In genomic region chr10:114851336-114851735, GRCh38 we compare ENCODE assay signal across 25 cellular contexts. TPM values are rescaled to one million over a fixed set of nuclear protein-coding genes. Genes with fewer than 3 reads are reported as not detected.
DNase-seq lines count a peak whose midpoint lies in the region; ATAC-seq, FAIRE-seq and TF ChIP-seq lines count a peak whose summit lies in the region.
"Had no signal": no experiment of that assay in that cellular context is flagged by ENCODE, and none has a peak within 500 bp of the region (broad histone marks: within the 10 kb centered on the region; RNA-seq: fewer than 3 reads in every experiment).

No MANE protein-coding gene starts in this region.

- H3K4me1 ChIP-seq in liver (ENCODE audit: control insufficient read depth in 4 of 4, insufficient read depth in 4 of 4, low read length in 3 of 4): peaks cover 5 to 28% (median 9%) of the 10 kb centered on the region in 4 donors
- H3K4me1 ChIP-seq in HepG2 (ENCODE audit: insufficient read depth, low read length): 0 out of 2 replicates have a peak, but pooled peaks cover 8% of the 10 kb centered on the region
- peaks cover 0 to 8% (median 0%) of the 10 kb centered on the region in 4 donors for H3K4me1 ChIP-seq in right lobe of liver
- H3K4me1 ChIP-seq in small intestine (ENCODE audit: control insufficient read depth in 2 of 2, insufficient read depth in 1 of 2, low read depth in 1 of 2, low read length in 1 of 2): no peaks in the 10 kb centered on the region
- H3K4me1 ChIP-seq in right atrium auricular region: peaks cover 0 to under 1% of the 10 kb centered on the region in 2 donors
- H3K4me1 ChIP-seq: BLaER1 treated with 17β-estradiol and CSF1 and Interleukin-3, amounts not matched to agents 10 nM and 100 nM had no signal

- H3K36me3 ChIP-seq in liver (ENCODE audit: control insufficient read depth in 4 of 4, insufficient read depth in 3 of 4, low read depth in 1 of 4, low read length in 3 of 4) (peaks cover 4 to 32% (median 28%) of the 10 kb centered on the region in 4 donors), HepG2 (replicated peaks in 1 of 2; ENCODE audit: control insufficient read depth in 1 of 2, insufficient read depth in 2 of 2, low read length in 2 of 2) (peaks cover 6 to 53% of the 10 kb centered on the region in 2 experiments; a peak in 4 of 5 replicates), right lobe of liver (peaks cover 0 to 69% (median 24%) of the 10 kb centered on the region in 4 donors), small intestine (ENCODE audit: control insufficient read depth in 2 of 2, insufficient read depth in 2 of 2, low read length in 2 of 2) (peaks cover 0 to 28% of the 10 kb centered on the region in 2 donors), right atrium auricular region (peaks cover 67% of the 10 kb centered on the region)

- TF ChIP-seq EP300 in HepG2 (IDR thresholded peaks at IDR 0.05; ENCODE audit: low read depth in 2 of 2, low read length in 2 of 2): no peak
- TF ChIP-seq EP300 in HepG2 (CRISPR knock-in tag; IDR thresholded peaks at IDR 0.05; ENCODE audit: borderline replicate concordance): no peak

- H3K27ac Mint-ChIP-seq in endothelial cell (ENCODE audit: unreplicated experiment): no peak overlapping the region
- H3K27ac Mint-ChIP-seq: B cell; CD4-positive, alpha-beta T cell; CD8-positive, alpha-beta T cell had no signal

- H3K4me2 ChIP-seq in HepG2 (ENCODE audit: low read depth, low read length): no peak overlapping the region
- H3K4me2 ChIP-seq: BLaER1 treated with 17β-estradiol and CSF1 and Interleukin-3, amounts not matched to agents 10 nM and 100 nM had no signal

- no peak for FAIRE-seq in HepG2 (lab: Jason Lieb, UNC)
- FAIRE-seq in small intestine (lab: Jason Lieb, UNC): no peak
- FAIRE-seq: A204.1, D721Med, G401.6, GM12891, GM19239 had no signal

- in situ Hi-C loops in HepG2 (cut with HindIII; ENCODE audit: extremely low pct_ligation_motif_present, low pct_unique_long_range_greater_than_20kb): no loop called here

- 41% methylated on average over 2 of the region's 2 CpGs for WGBS in liver
- 74% methylated on average over 2 of the region's 2 CpGs for WGBS in HepG2 (ENCODE audit: low lambda C conversion rate)
- 46% methylated on average over 2 of the region's 2 CpGs for WGBS in right lobe of liver (ENCODE audit: insufficient coverage, low coverage, low lambda C conversion rate, missing lambda C conversion rate)
- 50 to 72% (median 59%) methylated on average over 2 of the region's 2 CpGs for WGBS in small intestine, 3 donors

- H3K79me2 ChIP-seq in HepG2 (ENCODE audit: insufficient read depth, low read length): no peaks in the 10 kb centered on the region

- H3K4me1 Mint-ChIP-seq in endothelial cell (ENCODE audit: unreplicated experiment): no peaks in the 10 kb centered on the region
- H3K4me1 Mint-ChIP-seq: B cell had no signal

- H3K9me3 ChIP-seq in liver (ENCODE audit: control insufficient read depth in 4 of 4, low read length in 3 of 4) (no peaks in the 10 kb centered on the region), HepG2 (ENCODE audit: low read length) (no peaks in the 10 kb centered on the region), right lobe of liver (no peaks in the 10 kb centered on the region), small intestine (ENCODE audit: control insufficient read depth, low read depth) (no peaks in the 10 kb centered on the region), right atrium auricular region (no peaks in the 10 kb centered on the region)
- H3K9me3 ChIP-seq: Caco-2 had no signal

- POLR2A ChIA-PET in HepG2 (lab: Yijun Ruan, JAX): no interaction called here

- intact Hi-C loops in HepG2 (cut with micrococcal nuclease; ENCODE audit: unreplicated experiment) (no loop called here), right lobe of liver (cut with DNase I) (no loop called here)

- no peak for TF ChIP-seq RAD21 in liver (IDR thresholded peaks at IDR 0.05)
- no peak for TF ChIP-seq RAD21 in HepG2 (CRISPR knock-in tag; IDR thresholded peaks at IDR 0.05)

- no peak overlapping the region for H3K9ac ChIP-seq in liver (ENCODE audit: low read depth in 1 of 2, low read length in 2 of 2)
- no peak overlapping the region for H3K9ac ChIP-seq in HepG2 (ENCODE audit: insufficient read depth, low read depth, low read length)
- H3K9ac ChIP-seq: BLaER1 treated with 17β-estradiol and CSF1 and Interleukin-3, amounts not matched to agents 10 nM and 100 nM had no signal

- DNase-seq in HepG2 (ENCODE audit: low spot score): no peak
- DNase-seq in endothelial cell (ENCODE audit: low spot score): no peak
- DNase-seq in right lobe of liver: no peak
- DNase-seq in small intestine: peak; percentile 11
- DNase-seq in right atrium auricular region (ENCODE audit: low spot score): no peak
- no peak for DNase-seq in AG08396 (ENCODE audit: low spot score)
- DNase-seq: 8988T; ACHN; AML-193; Caco-2; Calu3; CD4-positive, alpha-beta T cell; CD8-positive, alpha-beta T cell; DMS79 treated with DMSO at 0.1 percent for 48 hours; GF-D8 had no signal

- CTCF ChIA-PET in HepG2 (lab: Yijun Ruan, JAX; ENCODE audit: low intra/inter-chr PET ratio, low total read pairs): no interaction called here

- peaks cover 39% of the 10 kb centered on the region for H3K36me3 Mint-ChIP-seq in endothelial cell (ENCODE audit: low read depth, unreplicated experiment)

- TF ChIP-seq POLR2A in HepG2 (IDR thresholded peaks at IDR 0.05; ENCODE audit: insufficient read depth in 1 of 2, low read depth in 2 of 2, low read length in 2 of 2) (no peak), right lobe of liver (IDR thresholded peaks at IDR 0.05) (no peak)

- H2AFZ ChIP-seq in HepG2 (ENCODE audit: low read length): no peak overlapping the region

- no TSS peak for BruUV-seq in HepG2 (replicated peaks; lab: Mats Ljungman, UMichigan)

- H3K9me3 Mint-ChIP-seq in endothelial cell (ENCODE audit: unreplicated experiment): no peaks in the 10 kb centered on the region
- H3K9me3 Mint-ChIP-seq: CD4-positive, alpha-beta T cell; CD8-positive, alpha-beta T cell had no signal

- H4K20me1 ChIP-seq in HepG2 (ENCODE audit: insufficient read depth, low read length): no peaks in the 10 kb centered on the region
- H4K20me1 ChIP-seq: BLaER1 treated with 17β-estradiol and CSF1 and Interleukin-3, amounts not matched to agents 10 nM and 100 nM had no signal

- TF ChIP-seq CTCF in liver (IDR thresholded peaks at IDR 0.05; ENCODE audit: low read depth, low read length, missing input control) (no peak), HepG2 (CRISPR knock-in tag; IDR thresholded peaks at IDR 0.05) (no peak), endothelial cell (IDR thresholded peaks at IDR 0.05; ENCODE audit: unreplicated experiment) (no peak), right lobe of liver (IDR thresholded peaks at IDR 0.05) (no peak), right atrium auricular region (IDR thresholded peaks at IDR 0.05) (no peak)

- H3K4me3 ChIP-seq in liver (ENCODE audit: low read depth in 1 of 3, low read length in 3 of 3) (no peak overlapping the region), HepG2 (replicated peaks in 1 of 3; ENCODE audit: insufficient read depth in 1 of 3, low read depth in 2 of 3, low read length in 3 of 3) (no peak overlapping the region), right lobe of liver (no peak overlapping the region), small intestine (ENCODE audit: low read depth in 1 of 2, low read length in 2 of 2) (no peak overlapping the region), right atrium auricular region (no peak overlapping the region)
- H3K4me3 ChIP-seq: BLaER1 treated with 17β-estradiol and CSF1 and Interleukin-3, amounts not matched to agents 10 nM and 100 nM had no signal

- H3K27me3 ChIP-seq in liver (ENCODE audit: control insufficient read depth in 4 of 4, insufficient read depth in 4 of 4, low read length in 3 of 4): no peaks in the 10 kb centered on the region
- H3K27me3 ChIP-seq in HepG2 (ENCODE audit: control insufficient read depth in 1 of 2, insufficient read depth in 2 of 2, low read length in 2 of 2): no peaks in the 10 kb centered on the region
- H3K27me3 ChIP-seq in right lobe of liver: no peaks in the 10 kb centered on the region
- H3K27me3 ChIP-seq in small intestine (ENCODE audit: control insufficient read depth in 2 of 2, insufficient read depth in 2 of 2, low read length in 2 of 2): no peaks in the 10 kb centered on the region
- no peaks in the 10 kb centered on the region for H3K27me3 ChIP-seq in right atrium auricular region
- H3K27me3 ChIP-seq: BLaER1 treated with 17β-estradiol and CSF1 and Interleukin-3, amounts not matched to agents 10 nM and 100 nM had no signal

- no peak for ATAC-seq in HepG2
- ATAC-seq in right lobe of liver: peak; percentile 80 to 84 (median 82)
- ATAC-seq in GM21717 (IDR thresholded peaks at IDR 0.05; ENCODE audit: unreplicated experiment): no peak
- ATAC-seq: CD8-positive, alpha-beta T cell had no signal

- H3K27ac ChIP-seq in liver (ENCODE audit: low read depth in 1 of 2, low read length in 2 of 2) (no peak overlapping the region), HepG2 (ENCODE audit: extremely low read length, insufficient read depth, low read length) (no peak overlapping the region), right lobe of liver (no peak overlapping the region), small intestine (ENCODE audit: low read depth in 1 of 2, low read length in 1 of 2) (no peak overlapping the region), right atrium auricular region (no peak overlapping the region)
- H3K27ac ChIP-seq: BLaER1 treated with 17β-estradiol and CSF1 and Interleukin-3, amounts not matched to agents 10 nM and 100 nM; C4-2B had no signal

- H3K27me3 Mint-ChIP-seq in endothelial cell (ENCODE audit: unreplicated experiment): no peaks in the 10 kb centered on the region
- H3K27me3 Mint-ChIP-seq: B cell; CD4-positive, alpha-beta T cell had no signal

- H3K4me3 Mint-ChIP-seq in endothelial cell (ENCODE audit: unreplicated experiment): peak overlapping the region; percentile 48
- H3K4me3 Mint-ChIP-seq: B cell; CD4-positive, alpha-beta T cell; CD8-positive, alpha-beta T cell had no signal

RNA-seq across cellular contexts. Expression of gene FHIP2A, which starts 29.8 kb away (rescaled TPM):
- total RNA-seq in liver (10 to 100 TPM; 14.4 to 21.1 TPM), HepG2 (2016; rRNA removed; fragmentation: Illumina TruSeq; extraction: Trizol) (8.3 and 9.0 TPM in 2 replicates), endothelial cell (ENCODE audit: unreplicated experiment) (50.1 TPM), right lobe of liver (10 to 100 TPM; 17.4 to 22.8 (median 21.7) TPM), right atrium auricular region (10 to 100 TPM; 18.3 to 19.5 TPM)
- polyA plus RNA-seq in liver (10 to 100 TPM in 1 of 2 donors, 1 to 10 TPM in 1; 8.0 to 12.2 TPM), HepG2 (2011; rRNA removed) (6.2 and 6.5 TPM in 2 replicates), small intestine (10 to 100 TPM in 1 of 3 donors, 1 to 10 TPM in 2; 4.9 to 11.2 (median 8.1) TPM)
- 4.8 and 5.0 TPM in 2 replicates for total RNA-seq in HepG2 (2016; cell fraction: cytosol; rRNA removed; fragmentation: Illumina TruSeq; extraction: Trizol; ENCODE audit: low read depth)
- total RNA-seq in HepG2 (2016; cell fraction: insoluble cytoplasmic fraction; rRNA removed; fragmentation: Illumina TruSeq; extraction: Trizol): 8.7 and 10.3 TPM in 2 replicates
- total RNA-seq in HepG2 (2016; cell fraction: membrane; rRNA removed; fragmentation: Illumina TruSeq; extraction: Trizol): 4.4 and 5.4 TPM in 2 replicates
- 12.4 and 13.8 TPM in 2 replicates for total RNA-seq in HepG2 (2016; cell fraction: nucleus; rRNA removed; fragmentation: Illumina TruSeq; extraction: Trizol)
- polyA plus RNA-seq in HepG2 (2011; cell fraction: cytosol; rRNA removed): 1.2 and 2.5 TPM in 2 replicates
- polyA plus RNA-seq in HepG2 (2011; cell fraction: nucleus; rRNA removed): 10.0 and 11.4 TPM in 2 replicates
- 4.2 and 5.2 TPM in 2 replicates for polyA plus RNA-seq in HepG2 (2012)
- 0.26 and 0.31 TPM in 2 replicates for polyA plus RNA-seq in HepG2 (2016; cell fraction: cytosol; fragmentation: Illumina TruSeq; extraction: Trizol; ENCODE audit: low read depth)
- polyA plus RNA-seq in HepG2 (2016; cell fraction: insoluble cytoplasmic fraction; fragmentation: Illumina TruSeq; extraction: Trizol; ENCODE audit: low read depth): 5.8 and 6.1 TPM in 2 replicates
- polyA plus RNA-seq in HepG2 (2016; cell fraction: membrane; fragmentation: Illumina TruSeq; extraction: Trizol; ENCODE audit: low read depth): 0.65 and 1.7 TPM in 2 replicates
- polyA plus RNA-seq in HepG2 (2016; cell fraction: nucleus; fragmentation: Illumina TruSeq; extraction: Trizol; ENCODE audit: insufficient read depth, low read depth): 17.4 and 23.7 TPM in 2 replicates
- polyA minus RNA-seq in HepG2 (2011; rRNA and poly(A)+ RNA removed; ENCODE audit: low replicate concordance): 9.9 and 17.5 TPM in 2 replicates
- polyA minus RNA-seq in HepG2 (2011; cell fraction: cytosol; rRNA and poly(A)+ RNA removed): 11.0 and 15.0 TPM in 2 replicates
- polyA minus RNA-seq in HepG2 (2011; cell fraction: nucleus; rRNA and poly(A)+ RNA removed): 30.1 and 31.0 TPM in 2 replicates

Comparison
In these comparisons a context has a peak if more than half of its experiments do, and no peak if none do; other contexts are left out.
1. ATAC-seq: peak in right lobe of liver (4 of 4); none in HepG2 (single experiment) and GM21717 (single experiment).